Comparison of ENCODE assay signal across 8 cellular contexts in genomic region chr1:46133181-46133658, GRCh38. TPM values are rescaled to one million over a fixed set of nuclear protein-coding genes. Genes with fewer than 3 reads are reported as not detected.
DNase-seq lines count a peak whose midpoint lies in the region; ATAC-seq and TF ChIP-seq lines count a peak whose summit lies in the region.

No MANE protein-coding gene starts in this region.

- H3K4me3 Mint-ChIP-seq in activated CD4-positive, alpha-beta T cell treated with anti-CD3 and anti-CD28 coated beads for 36 hours, result peak overlapping the region; percentile 74
- H3K4me3 Mint-ChIP-seq in stimulated activated naive CD8-positive, alpha-beta T cell treated with anti-CD3 and anti-CD28 coated beads, Interleukin-15, Interleukin-2, amounts not matched to agents 100 ng/mL and 50 ng/mL, for 24 hours, result peak overlapping the region; percentile 91

- H3K27me3 ChIP-seq in adrenal gland (no peaks in the 10 kb centered on the region), iPS-20b (ENCODE audit: insufficient read depth, low read length) (peaks cover 21% of the 10 kb centered on the region)

- no peak; the same call in 1 of the 2 replicates for TF ChIP-seq EP300 in Ishikawa (IDR thresholded peaks at IDR 0.05; ENCODE audit: borderline replicate concordance)

- H3K4me1 Mint-ChIP-seq in activated CD4-positive, alpha-beta T cell treated with anti-CD3 and anti-CD28 coated beads for 36 hours, result peaks cover 21% of the 10 kb centered on the region
- peaks cover 45% of the 10 kb centered on the region for H3K4me1 Mint-ChIP-seq in stimulated activated naive CD8-positive, alpha-beta T cell treated with anti-CD3 and anti-CD28 coated beads, Interleukin-15, Interleukin-2, amounts not matched to agents 100 ng/mL and 50 ng/mL, for 24 hours (ENCODE audit: low read depth)

- peak overlapping the region; percentile 87 for H3K27ac Mint-ChIP-seq in activated CD4-positive, alpha-beta T cell treated with anti-CD3 and anti-CD28 coated beads for 36 hours
- H3K27ac Mint-ChIP-seq in stimulated activated naive CD8-positive, alpha-beta T cell treated with anti-CD3 and anti-CD28 coated beads, Interleukin-15, Interleukin-2, amounts not matched to agents 100 ng/mL and 50 ng/mL, for 24 hours, result peak overlapping the region; percentile 97

- peak overlapping the region; percentile 96; the same call in 1 of the 2 replicates for H3K9ac ChIP-seq in iPS-20b (ENCODE audit: low read depth, low read length)

- intact Hi-C loops in activated CD4-positive, alpha-beta T cell treated with anti-CD3 and anti-CD28 coated beads for 36 hours (cut with DNase I, micrococcal nuclease), result loop anchor here (1.0 to 5.0 kb wide), 7 partner anchors 34 to 446 kb away; partner anchors contain the start of genes GPBP1L1 (in 1 of the 2), IPP (in 1 of the 2), MAST2 (in 1 of the 2) and POMGNT1 (in 1 of the 2)
- intact Hi-C loops in adrenal gland (cut with DNase I), result loop anchor here in 1 of 2 donors (5.0 kb wide), 1 partner anchor 96 kb away; no protein-coding TSS in a partner anchor

- WGBS in adrenal gland, 4 donors, result 0 to 2% (median 1%) methylated on average over 19 to 22 of the region's 22 CpGs

- H3K9me3 ChIP-seq in adrenal gland (replicated peaks in 1 of 3) (no peaks in the 10 kb centered on the region), iPS-20b (ENCODE audit: insufficient read depth, low read depth, low read length) (no peaks in the 10 kb centered on the region)

- peak; percentile 41 to 75 for TF ChIP-seq POLR2A in adrenal gland (IDR thresholded peaks at IDR 0.05)

- H3K27me3 Mint-ChIP-seq in activated CD4-positive, alpha-beta T cell treated with anti-CD3 and anti-CD28 coated beads for 36 hours, result peaks cover 47% of the 10 kb centered on the region
- peaks cover 50% of the 10 kb centered on the region for H3K27me3 Mint-ChIP-seq in stimulated activated naive CD8-positive, alpha-beta T cell treated with anti-CD3 and anti-CD28 coated beads, Interleukin-15, Interleukin-2, amounts not matched to agents 100 ng/mL and 50 ng/mL, for 24 hours

- H3K9me3 Mint-ChIP-seq in activated CD4-positive, alpha-beta T cell treated with anti-CD3 and anti-CD28 coated beads for 36 hours (ENCODE audit: low read depth), result no peaks in the 10 kb centered on the region
- no peaks in the 10 kb centered on the region for H3K9me3 Mint-ChIP-seq in stimulated activated naive CD8-positive, alpha-beta T cell treated with anti-CD3 and anti-CD28 coated beads, Interleukin-15, Interleukin-2, amounts not matched to agents 100 ng/mL and 50 ng/mL, for 24 hours

- TF ChIP-seq CTCF in adrenal gland (IDR thresholded peaks at IDR 0.05), result no peak

- H3K36me3 Mint-ChIP-seq in activated CD4-positive, alpha-beta T cell treated with anti-CD3 and anti-CD28 coated beads for 36 hours (ENCODE audit: low read depth), result no peaks in the 10 kb centered on the region
- no peaks in the 10 kb centered on the region for H3K36me3 Mint-ChIP-seq in stimulated activated naive CD8-positive, alpha-beta T cell treated with anti-CD3 and anti-CD28 coated beads, Interleukin-15, Interleukin-2, amounts not matched to agents 100 ng/mL and 50 ng/mL, for 24 hours (ENCODE audit: low read depth)

- CTCF ChIA-PET in activated CD4-positive, alpha-beta T cell treated with anti-CD3 and anti-CD28 coated beads for 36 hours (lab: Charles Lee), result no interaction called here

- H3K4me3 ChIP-seq in adrenal gland, result peak overlapping the region in 3 of 4 donors; percentile 0 to 77 (median 75)
- peak overlapping the region; percentile 93 for H3K4me3 ChIP-seq in iPS-20b (ENCODE audit: low read length)

- ATAC-seq in activated CD4-positive, alpha-beta T cell treated with anti-CD3 and anti-CD28 coated beads for 36 hours, result peak; percentile 44
- peak; percentile 60 for ATAC-seq in GM21723 (IDR thresholded peaks at IDR 0.05; ENCODE audit: unreplicated experiment)

- no peak for DNase-seq in activated CD4-positive, alpha-beta T cell treated with anti-CD3 and anti-CD28 coated beads for 36 hours
- DNase-seq in activated CD4-positive, alpha-beta T cell treated with anti-CD3 and anti-CD28 coated beads for 4 hours, result no peak
- DNase-seq in adrenal gland, result peak in 2 of 7 donors; percentile 77 to 80
- DNase-seq in NCI-H146 (lab: John Stamatoyannopoulos, UW), result no peak

- TF ChIP-seq RAD21 in Ishikawa (IDR thresholded peaks at IDR 0.05; ENCODE audit: low read depth), result no peak

- H3K4me1 ChIP-seq in adrenal gland (replicated peaks in 1 of 2), result peaks cover 24 to 43% of the 10 kb centered on the region in 2 donors
- peaks cover 17% of the 10 kb centered on the region; the same call in 1 of the 2 replicates for H3K4me1 ChIP-seq in iPS-20b (ENCODE audit: insufficient read depth, low read length)

- H3K36me3 ChIP-seq in adrenal gland (replicated peaks in 1 of 2) (no peaks in the 10 kb centered on the region), iPS-20b (ENCODE audit: insufficient read depth, low read depth, low read length) (no peaks in the 10 kb centered on the region)

- H3K27ac ChIP-seq in adrenal gland (peak overlapping the region; percentile 95 to 98 (median 97)), iPS-20b (ENCODE audit: low read length) (peak overlapping the region; percentile 8)

- POLR2A ChIA-PET in activated CD4-positive, alpha-beta T cell treated with anti-CD3 and anti-CD28 coated beads for 36 hours (lab: Charles Lee), result no interaction called here

TF ChIP-seq in Ishikawa, 13 proteins besides CTCF, POLR2A, EP300 and RAD21:
- TF ChIP-seq YY1 (IDR thresholded peaks at IDR 0.05; ENCODE audit: low read depth) (0 out of 2 replicates have a peak, but pooled peaks have one; percentile 2), TAF1 (IDR thresholded peaks at IDR 0.05; ENCODE audit: low read depth) (peak; percentile 53; the same call in 1 of the 2 replicates), NFIC (IDR thresholded peaks at IDR 0.05) (no peak), CEBPB (IDR thresholded peaks at IDR 0.05) (no peak), CREB1 (IDR thresholded peaks at IDR 0.05; ENCODE audit: low read depth) (0 out of 2 replicates have a peak, but pooled peaks have one; percentile 9), ZBTB7A (IDR thresholded peaks at IDR 0.05; ENCODE audit: low read depth) (no peak), TEAD4 (IDR thresholded peaks at IDR 0.05) (no peak), TCF12 (IDR thresholded peaks at IDR 0.05; ENCODE audit: low read depth) (no peak), FOXM1 (IDR thresholded peaks at IDR 0.05; ENCODE audit: borderline replicate concordance, low read depth) (no peak), REST (IDR thresholded peaks at IDR 0.05; ENCODE audit: low read depth) (no peak)
- TF ChIP-seq, protein P1, sequence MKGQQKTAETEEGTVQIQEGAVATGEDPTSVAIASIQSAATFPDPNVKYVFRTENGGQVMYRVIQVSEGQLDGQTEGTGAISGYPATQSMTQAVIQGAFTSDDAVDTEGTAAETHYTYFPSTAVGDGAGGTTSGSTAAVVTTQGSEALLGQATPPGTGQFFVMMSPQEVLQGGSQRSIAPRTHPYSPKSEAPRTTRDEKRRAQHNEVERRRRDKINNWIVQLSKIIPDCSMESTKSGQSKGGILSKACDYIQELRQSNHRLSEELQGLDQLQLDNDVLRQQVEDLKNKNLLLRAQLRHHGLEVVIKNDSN (IDR thresholded peaks at IDR 0.05), result no peak

RNA-seq across cellular contexts. Expression of gene PIK3R3, which starts 0.8 kb away (rescaled TPM):
- under 1 TPM; 0.46 to 0.78 TPM for total RNA-seq in activated CD4-positive, alpha-beta T cell treated with anti-CD3 and anti-CD28 coated beads for 36 hours
- 10 to 100 TPM; 17.2 to 47.3 (median 22.8) TPM for total RNA-seq in adrenal gland
- polyA plus RNA-seq in adrenal gland, result 10 to 100 TPM; 11.1 to 25.4 (median 16.7) TPM

RNA-seq across cellular contexts. Expression of gene TSPAN1, which starts 41.7 kb away (rescaled TPM):
- total RNA-seq in activated CD4-positive, alpha-beta T cell treated with anti-CD3 and anti-CD28 coated beads for 36 hours, result not detected
- total RNA-seq in adrenal gland, result 10 to 100 TPM in 5 of 8 donors, 1 to 10 TPM in 3; 3.2 to 44.6 (median 12.3) TPM
- polyA plus RNA-seq in adrenal gland, result 1 to 10 TPM; 4.7 to 8.2 (median 6.5) TPM

RNA-seq across cellular contexts. Expression of gene P3R3URF, which starts 43.1 kb away (rescaled TPM):
- not detected for total RNA-seq in activated CD4-positive, alpha-beta T cell treated with anti-CD3 and anti-CD28 coated beads for 36 hours
- total RNA-seq in adrenal gland, result not detected
- polyA plus RNA-seq in adrenal gland, result not detected

Comparison
In these comparisons a context has a peak if more than half of its experiments do, and no peak if none do; other contexts are left out.
1. RNA of gene PIK3R3, which starts 0.8 kb away (total RNA-seq): 17.2 to 47.3 TPM in adrenal gland; 0.46 to 0.78 TPM in activated CD4-positive, alpha-beta T cell treated with anti-CD3 and anti-CD28 coated beads for 36 hours; every median in the first group is over 10 times any median in the second.